Comparison of ENCODE assay signal across 8 cellular contexts in genomic region chr12:53219956-53220856, GRCh38. TPM values are rescaled to one million over a fixed set of nuclear protein-coding genes. Genes with fewer than 3 reads are reported as not detected.
A peak's percentile ranks its signal among the peaks of the same experiment; 100 is the strongest.
DNase-seq lines count a peak whose midpoint lies in the region; ATAC-seq and TF ChIP-seq lines count a peak whose summit lies in the region.

No MANE protein-coding gene starts in this region.

- peaks cover 37% of the 10 kb centered on the region for H3F3A ChIP-seq in SK-N-SH (replicated peaks; ENCODE audit: insufficient read depth)

- H3K27ac ChIP-seq in SK-N-SH (ENCODE audit: low read depth in 2 of 2, low read length in 1 of 2) (peak overlapping the region; percentile 99; a peak in 3 of 4 replicates), cardiac muscle cell (peak overlapping the region; percentile 93), uterus (peak overlapping the region; percentile 99)

- TF ChIP-seq CTCF in BE2C (IDR thresholded peaks at IDR 0.05; ENCODE audit: low read depth, low read length) = no peak
- no peak for TF ChIP-seq CTCF in SK-N-SH (IDR thresholded peaks at IDR 0.05)
- TF ChIP-seq CTCF in cardiac muscle cell (IDR thresholded peaks at IDR 0.05; ENCODE audit: low read depth, low read length) = no peak
- TF ChIP-seq CTCF in uterus (IDR thresholded peaks at IDR 0.05) = no peak

- intact Hi-C loops in posterior cingulate gyrus (cut with DNase I) = no loop called here
- intact Hi-C loops in uterus (cut with DNase I; ENCODE audit: low total_unique reads) = loop anchor here (5.0 to 10.0 kb wide), 2 partner anchors 32 to 65 kb away; a partner anchor contains a TSS

- peaks cover 10% of the 10 kb centered on the region for H3K36me3 Mint-ChIP-seq in activated naive CD8-positive, alpha-beta T cell treated with anti-CD3 and anti-CD28 coated beads, Interleukin-2, amount 10 ng/mL, durations not matched to agents 7 days and 5 days

- peaks cover 71% of the 10 kb centered on the region for H3K4me1 Mint-ChIP-seq in activated naive CD8-positive, alpha-beta T cell treated with anti-CD3 and anti-CD28 coated beads, Interleukin-2, amount 10 ng/mL, durations not matched to agents 7 days and 5 days

- H3K9me3 ChIP-seq in BE2C (no peaks in the 10 kb centered on the region), SK-N-SH (no peaks in the 10 kb centered on the region), cardiac muscle cell (ENCODE audit: low read depth) (no peaks in the 10 kb centered on the region), uterus (no peaks in the 10 kb centered on the region)

- WGBS in SK-N-SH (ENCODE audit: low lambda C conversion rate) = 1% methylated on average over 38 of the region's 57 CpGs

- H3K79me2 ChIP-seq in SK-N-SH (ENCODE audit: insufficient read depth) = peaks cover 40% of the 10 kb centered on the region

- TF ChIP-seq EP300 in SK-N-SH (IDR thresholded peaks at IDR 0.05; ENCODE audit: borderline replicate concordance in 1 of 2, low read depth in 1 of 2, low read length in 1 of 2) = no peak

- peak overlapping the region; percentile 96 for H3K27ac Mint-ChIP-seq in activated naive CD8-positive, alpha-beta T cell treated with anti-CD3 and anti-CD28 coated beads, Interleukin-2, amount 10 ng/mL, durations not matched to agents 7 days and 5 days

- H3K27me3 ChIP-seq in BE2C = no peaks in the 10 kb centered on the region
- H3K27me3 ChIP-seq in SK-N-SH (ENCODE audit: insufficient read depth) = no peaks in the 10 kb centered on the region
- H3K27me3 ChIP-seq in cardiac muscle cell = no peaks in the 10 kb centered on the region
- no peaks in the 10 kb centered on the region for H3K27me3 ChIP-seq in uterus

- peaks cover 5% of the 10 kb centered on the region; the same call in 1 of the 2 replicates for H4K20me1 ChIP-seq in SK-N-SH (ENCODE audit: insufficient read depth)

- H3K36me3 ChIP-seq in BE2C = no peaks in the 10 kb centered on the region
- H3K36me3 ChIP-seq in SK-N-SH (replicated peaks in 1 of 2; ENCODE audit: control insufficient read depth in 1 of 2, insufficient read depth in 2 of 2, low read length in 1 of 2) = no peaks in the 10 kb centered on the region
- H3K36me3 ChIP-seq in cardiac muscle cell = no peaks in the 10 kb centered on the region
- H3K36me3 ChIP-seq in uterus = no peaks in the 10 kb centered on the region

- CTCF ChIA-PET in SK-N-SH (lab: Yijun Ruan, JAX) = interaction anchor here (0.9 to 14.8 kb wide), 13 partner anchors 9 to 154 kb away, joined by 3 to 363 read pairs (median 6); partner anchors contain the start of genes ESPL1, MYG1 and PFDN5

- H3K4me1 ChIP-seq in BE2C = peaks cover 10% of the 10 kb centered on the region
- H3K4me1 ChIP-seq in SK-N-SH (ENCODE audit: control insufficient read depth in 1 of 2, insufficient read depth in 2 of 2, low read depth in 1 of 2, low read length in 1 of 2) = peaks cover 46 to 52% of the 10 kb centered on the region in 2 experiments
- peaks cover 46% of the 10 kb centered on the region for H3K4me1 ChIP-seq in cardiac muscle cell (ENCODE audit: low read depth)
- H3K4me1 ChIP-seq in uterus = peaks cover 8 to 41% of the 10 kb centered on the region in 2 donors

- DNase-seq in BE2C (peak; percentile 49), SK-N-SH (peak; percentile 90), cardiac muscle cell (ENCODE audit: low read depth in 1 of 2, low spot score in 1 of 2) (peak; percentile 81 to 84), posterior cingulate gyrus (peak in 9 of 10 donors; percentile 34 to 94 (median 73)), uterus (peak in 1 of 2 donors; percentile 72)
- peak; percentile 82 for DNase-seq in activated naive CD8-positive, alpha-beta T cell treated with anti-CD3 and anti-CD28 coated beads, Interleukin-2, amount 10 ng/mL, durations not matched to agents 7 days and 5 days

- no peaks in the 10 kb centered on the region for H3K9me3 Mint-ChIP-seq in activated naive CD8-positive, alpha-beta T cell treated with anti-CD3 and anti-CD28 coated beads, Interleukin-2, amount 10 ng/mL, durations not matched to agents 7 days and 5 days

- H3K4me3 Mint-ChIP-seq in activated naive CD8-positive, alpha-beta T cell treated with anti-CD3 and anti-CD28 coated beads, Interleukin-2, amount 10 ng/mL, durations not matched to agents 7 days and 5 days = peak overlapping the region; percentile 89

- TF ChIP-seq RAD21 in SK-N-SH (IDR thresholded peaks at IDR 0.05; ENCODE audit: low read length) = no peak

- H3K9me2 ChIP-seq in SK-N-SH = no peaks in the 10 kb centered on the region

- no peak for TF ChIP-seq POLR2A in uterus (IDR thresholded peaks at IDR 0.05)

- H2AFZ ChIP-seq in SK-N-SH (ENCODE audit: low read depth) = peak overlapping the region; percentile 2; the same call in 1 of the 2 replicates

- POLR2A ChIA-PET in SK-N-SH (lab: Yijun Ruan, JAX) = interaction anchor here (0.8 to 2.6 kb wide), 3 partner anchors 32 to 75 kb away, joined by 4 to 16 read pairs (median 6); partner anchors contain the start of genes ESPL1 and PFDN5
- POLR2A ChIA-PET in activated naive CD8-positive, alpha-beta T cell treated with anti-CD3 and anti-CD28 coated beads, Interleukin-2, amount 10 ng/mL, durations not matched to agents 7 days and 5 days (lab: Charles Lee) = interaction anchor here (0.6 to 4.4 kb wide), 22 partner anchors 11 to 289 kb away, joined by 3 to 48 read pairs (median 7); partner anchors contain the start of genes AAAS, CSAD, ESPL1 and MYG1

- peak overlapping the region; percentile 59 for H3K4me3 ChIP-seq in BE2C (ENCODE audit: low read depth, low read length)
- peak overlapping the region; percentile 54 to 75 for H3K4me3 ChIP-seq in SK-N-SH (ENCODE audit: low read depth in 2 of 2, low read length in 1 of 2)
- H3K4me3 ChIP-seq in cardiac muscle cell = peak overlapping the region; percentile 55
- H3K4me3 ChIP-seq in uterus = peak overlapping the region; percentile 73 to 78

- peak overlapping the region; percentile 61; the same call in 1 of the 2 replicates for H3K9ac ChIP-seq in SK-N-SH

- H3K4me2 ChIP-seq in SK-N-SH = peak overlapping the region; percentile 80

- peak; percentile 33 for ATAC-seq in GM19372 (IDR thresholded peaks at IDR 0.05; ENCODE audit: low read depth, unreplicated experiment)
- peak; percentile 28 for ATAC-seq in HG03565 (IDR thresholded peaks at IDR 0.05; ENCODE audit: unreplicated experiment)
- peak; percentile 44 for ATAC-seq in activated naive CD8-positive, alpha-beta T cell treated with anti-CD3 and anti-CD28 coated beads, Interleukin-2, amount 10 ng/mL, durations not matched to agents 7 days and 5 days (ENCODE audit: low read depth)

- no peaks in the 10 kb centered on the region for H3K27me3 Mint-ChIP-seq in activated naive CD8-positive, alpha-beta T cell treated with anti-CD3 and anti-CD28 coated beads, Interleukin-2, amount 10 ng/mL, durations not matched to agents 7 days and 5 days

RNA-seq across cellular contexts. Expression of gene RARG, which starts 11.8 kb away (rescaled TPM):
- 20.2 TPM for polyA plus RNA-seq in BE2C (2012; ENCODE audit: insufficient read depth, insufficient read length, low read depth)
- 35.0 and 36.6 TPM in 2 replicates for polyA plus RNA-seq in SK-N-SH (2012; rRNA removed)
- polyA plus RNA-seq in SK-N-SH (2012; cell fraction: cytosol; rRNA removed) = 20.6 and 30.6 TPM in 2 replicates
- polyA plus RNA-seq in SK-N-SH (2012; cell fraction: nucleus; rRNA removed) = 67.2 and 75.5 TPM in 2 replicates
- total RNA-seq in activated naive CD8-positive, alpha-beta T cell treated with anti-CD3 and anti-CD28 coated beads, Interleukin-2, amount 10 ng/mL, durations not matched to agents 7 days and 5 days = 10 to 100 TPM; 38.1 to 40.3 TPM
- 15.5 and 30.4 TPM in 2 replicates for total RNA-seq in cardiac muscle cell
- polyA plus RNA-seq in cardiac muscle cell = 13.0 and 19.2 TPM in 2 replicates
- 10 to 100 TPM in 2 of 4 donors, 1 to 10 TPM in 2; 2.6 to 65.6 (median 28.9) TPM for total RNA-seq in uterus

RNA-seq across cellular contexts. Expression of gene ITGB7, which starts 13.2 kb away (rescaled TPM):
- not detected for polyA plus RNA-seq in BE2C (2012; ENCODE audit: insufficient read depth, insufficient read length, low read depth)
- polyA plus RNA-seq in SK-N-SH (2012; rRNA removed) = 0.25 and 0.31 TPM in 2 replicates
- polyA plus RNA-seq in SK-N-SH (2012; cell fraction: cytosol; rRNA removed) = 0.03 and 0.16 TPM in 2 replicates
- 2.4 and 2.5 TPM in 2 replicates for polyA plus RNA-seq in SK-N-SH (2012; cell fraction: nucleus; rRNA removed)
- 100 to 1,000 TPM; 415 to 420 TPM for total RNA-seq in activated naive CD8-positive, alpha-beta T cell treated with anti-CD3 and anti-CD28 coated beads, Interleukin-2, amount 10 ng/mL, durations not matched to agents 7 days and 5 days
- 0.25 and 1.1 TPM in 2 replicates for total RNA-seq in cardiac muscle cell
- polyA plus RNA-seq in cardiac muscle cell = 0.55 and 0.86 TPM in 2 replicates
- 1 to 10 TPM in 3 of 4 donors, not detected in 1; 2.0 to 3.8 (median 2.4) TPM for total RNA-seq in uterus

RNA-seq across cellular contexts. Expression of gene CSAD, which starts 39.5 kb away (rescaled TPM):
- 12.2 TPM for polyA plus RNA-seq in BE2C (2012; ENCODE audit: insufficient read depth, insufficient read length, low read depth)
- 32.2 and 45.4 TPM in 2 replicates for polyA plus RNA-seq in SK-N-SH (2012; rRNA removed)
- polyA plus RNA-seq in SK-N-SH (2012; cell fraction: cytosol; rRNA removed) = 3.9 and 5.2 TPM in 2 replicates
- 305 and 362 TPM in 2 replicates for polyA plus RNA-seq in SK-N-SH (2012; cell fraction: nucleus; rRNA removed)
- 10 to 100 TPM; 28.1 to 38.3 TPM for total RNA-seq in activated naive CD8-positive, alpha-beta T cell treated with anti-CD3 and anti-CD28 coated beads, Interleukin-2, amount 10 ng/mL, durations not matched to agents 7 days and 5 days
- 11.4 and 29.4 TPM in 2 replicates for total RNA-seq in cardiac muscle cell
- polyA plus RNA-seq in cardiac muscle cell = 7.2 and 18.0 TPM in 2 replicates
- total RNA-seq in uterus = 10 to 100 TPM in 3 of 4 donors, 1 to 10 TPM in 1; 4.1 to 67.6 (median 42.6) TPM

RNA-seq across cellular contexts. Expression of gene ZNF740, which starts 39.7 kb away (rescaled TPM):
- polyA plus RNA-seq in BE2C (2012; ENCODE audit: insufficient read depth, insufficient read length, low read depth) = 35.0 TPM
- polyA plus RNA-seq in SK-N-SH (2012; rRNA removed) (14.6 and 21.8 TPM in 2 replicates), cardiac muscle cell (4.4 and 16.6 TPM in 2 replicates)
- polyA plus RNA-seq in SK-N-SH (2012; cell fraction: cytosol; rRNA removed) = 7.9 and 10.3 TPM in 2 replicates
- polyA plus RNA-seq in SK-N-SH (2012; cell fraction: nucleus; rRNA removed) = 41.0 and 89.7 TPM in 2 replicates
- 10 to 100 TPM; 53.6 to 60.2 TPM for total RNA-seq in activated naive CD8-positive, alpha-beta T cell treated with anti-CD3 and anti-CD28 coated beads, Interleukin-2, amount 10 ng/mL, durations not matched to agents 7 days and 5 days
- total RNA-seq in cardiac muscle cell (15.6 and 20.5 TPM in 2 replicates), uterus (10 to 100 TPM in 2 of 4 donors, 1 to 10 TPM in 2; 7.7 to 55.5 (median 25.9) TPM)

RNA-seq across cellular contexts. Expression of gene ESPL1, which starts 47.9 kb away (rescaled TPM):
- polyA plus RNA-seq in BE2C (2012; ENCODE audit: insufficient read depth, insufficient read length, low read depth) = 6.3 TPM
- polyA plus RNA-seq in SK-N-SH (2012; rRNA removed) = 6.9 and 8.6 TPM in 2 replicates
- 2.3 and 4.0 TPM in 2 replicates for polyA plus RNA-seq in SK-N-SH (2012; cell fraction: cytosol; rRNA removed)
- 27.7 and 28.7 TPM in 2 replicates for polyA plus RNA-seq in SK-N-SH (2012; cell fraction: nucleus; rRNA removed)
- 10 to 100 TPM; 90.5 to 91.0 TPM for total RNA-seq in activated naive CD8-positive, alpha-beta T cell treated with anti-CD3 and anti-CD28 coated beads, Interleukin-2, amount 10 ng/mL, durations not matched to agents 7 days and 5 days
- total RNA-seq in cardiac muscle cell = 7.8 and 23.9 TPM in 2 replicates
- 1.3 and 4.8 TPM in 2 replicates for polyA plus RNA-seq in cardiac muscle cell
- total RNA-seq in uterus = 1 to 10 TPM in 1 of 4 donors, under 1 TPM in 1, not detected in 2; 0.12 to 4.5 TPM

Comparison
In these comparisons a context has a peak if more than half of its experiments do, and no peak if none do; other contexts are left out.
1. RNA of gene ITGB7, which starts 13.2 kb away (total RNA-seq): 415 to 420 TPM in activated naive CD8-positive, alpha-beta T cell treated with anti-CD3 and anti-CD28 coated beads, Interleukin-2, amount 10 ng/mL, durations not matched to agents 7 days and 5 days; 2.0 to 3.8 TPM in uterus and 0.25 to 1.1 TPM in cardiac muscle cell; every median in the first group is over 10 times any median in the second.
2. Peak in every context shown above with its lines, with median percentiles within 50 percentile points of each other: H3K4me3 ChIP-seq, ATAC-seq and H3K27ac ChIP-seq.